Comparison of ENCODE assay signal across 1 cellular context in the genomic region with DNA sequence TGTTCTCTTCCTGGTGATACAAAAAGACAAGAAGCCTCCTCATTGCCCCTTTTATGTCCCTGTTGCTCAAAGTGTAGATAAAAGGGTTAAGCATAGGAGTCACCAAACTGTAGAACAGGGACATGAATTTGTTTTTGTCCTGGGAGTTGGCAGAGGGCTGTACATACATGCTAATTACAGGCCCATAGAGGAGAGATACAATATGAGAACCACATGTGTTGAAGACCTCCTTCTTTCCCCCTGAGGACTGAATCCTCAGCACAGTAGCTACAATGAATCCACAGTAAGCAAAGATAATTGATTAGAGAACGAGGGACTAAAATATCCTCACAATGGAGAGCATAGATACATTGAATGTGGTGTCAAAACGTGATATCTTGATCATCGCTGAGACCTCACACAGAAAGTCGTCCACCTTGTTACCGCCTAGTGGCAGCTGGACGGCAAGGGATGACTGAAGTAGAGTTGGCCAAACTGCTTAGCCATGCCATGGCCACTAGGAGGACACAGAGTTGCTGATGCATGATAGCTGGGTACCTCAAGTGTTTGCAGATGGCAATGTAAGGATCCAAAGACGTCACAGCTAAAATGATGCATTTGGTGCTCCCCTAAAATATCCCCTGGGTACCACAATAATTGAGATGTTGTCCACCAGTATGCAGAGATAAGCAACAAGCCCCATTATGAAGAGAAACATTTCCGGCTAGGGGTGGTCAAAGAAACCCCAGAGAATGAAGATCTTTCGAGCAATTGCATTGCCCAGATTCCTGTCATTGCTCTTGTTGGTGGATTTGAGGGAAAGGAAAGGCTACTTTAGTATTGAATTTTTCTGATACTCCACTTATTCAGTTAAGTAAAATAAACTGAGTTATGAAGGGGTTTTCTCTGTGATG.
TF ChIP-seq lines count a peak whose summit lies in the region.

No MANE protein-coding gene starts in this region.

TF ChIP-seq in GM12878, 131 proteins besides CTCF, POLR2A, EP300 and RAD21:
- TF ChIP-seq YY1 (IDR thresholded peaks at IDR 0.05; ENCODE audit: low read depth, low read length) (0 out of 2 replicates have a peak, but pooled peaks have one; percentile 14), SMC3 (IDR thresholded peaks at IDR 0.05; ENCODE audit: borderline replicate concordance, low read length) (peak; percentile 24; the same call in 1 of the 2 replicates), PAX5 (IDR thresholded peaks at IDR 0.05; ENCODE audit: borderline replicate concordance, low read depth, low read length) (peak; percentile 44; the same call in 1 of the 2 replicates), ESRRA (IDR thresholded peaks at IDR 0.05; ENCODE audit: low read length) (no peak)
TF ChIP-seq in GM12878: peak in this region for 3.
